8 cellular contexts compared by ENCODE assay signal in genomic region chr2:192194065-192194865, GRCh38. TPM values are rescaled to one million over a fixed set of nuclear protein-coding genes. Genes with fewer than 3 reads are reported as not detected.
A peak's percentile ranks its signal among the peaks of the same experiment; 100 is the strongest.
DNase-seq lines count a peak whose midpoint lies in the region; ATAC-seq and TF ChIP-seq lines count a peak whose summit lies in the region.

No MANE protein-coding gene starts in this region.

- no peaks in the 10 kb centered on the region for H3K9me3 Mint-ChIP-seq in activated CD8-positive, alpha-beta memory T cell treated with anti-CD3 and anti-CD28 coated beads, Interleukin-2, amount 10 ng/mL, durations not matched to agents 7 days and 5 days (ENCODE audit: low read depth)
- no peaks in the 10 kb centered on the region for H3K9me3 Mint-ChIP-seq in nephron progenitor cell

- no peak overlapping the region for H3K27ac ChIP-seq in esophagus muscularis mucosa (replicated peaks in 1 of 4)

- no peaks in the 10 kb centered on the region for H3K36me3 ChIP-seq in esophagus muscularis mucosa

- H3K4me3 ChIP-seq in esophagus muscularis mucosa: peak overlapping the region; percentile 53 to 61 (median 55)

- CTCF ChIA-PET in activated CD8-positive, alpha-beta memory T cell treated with anti-CD3 and anti-CD28 coated beads, Interleukin-2, amount 10 ng/mL, durations not matched to agents 7 days and 5 days (lab: Charles Lee): interaction anchor here (1.2 to 1.5 kb wide), 2 partner anchors 12 to 32 kb away, joined by 3 read pairs; no protein-coding TSS in a partner anchor

- H3K4me3 Mint-ChIP-seq in activated CD8-positive, alpha-beta memory T cell treated with anti-CD3 and anti-CD28 coated beads, Interleukin-2, amount 10 ng/mL, durations not matched to agents 7 days and 5 days: peak overlapping the region; percentile 66
- H3K4me3 Mint-ChIP-seq in nephron progenitor cell: peak overlapping the region; percentile 71

- no peak overlapping the region for H3K27ac Mint-ChIP-seq in activated CD8-positive, alpha-beta memory T cell treated with anti-CD3 and anti-CD28 coated beads, Interleukin-2, amount 10 ng/mL, durations not matched to agents 7 days and 5 days
- no peak overlapping the region for H3K27ac Mint-ChIP-seq in nephron progenitor cell

- peaks cover 0 to 72% (median 46%) of the 10 kb centered on the region in 4 donors for H3K27me3 ChIP-seq in esophagus muscularis mucosa

- intact Hi-C loops in esophagus muscularis mucosa (cut with DNase I): no loop called here

- peaks cover 72% of the 10 kb centered on the region for H3K27me3 Mint-ChIP-seq in activated CD8-positive, alpha-beta memory T cell treated with anti-CD3 and anti-CD28 coated beads, Interleukin-2, amount 10 ng/mL, durations not matched to agents 7 days and 5 days
- H3K27me3 Mint-ChIP-seq in nephron progenitor cell (ENCODE audit: low read depth, poor library complexity): peaks cover 84% of the 10 kb centered on the region

- no peak for TF ChIP-seq POLR2A in esophagus muscularis mucosa (IDR thresholded peaks at IDR 0.05; ENCODE audit: low read depth)

- ATAC-seq in activated CD8-positive, alpha-beta memory T cell treated with anti-CD3 and anti-CD28 coated beads, Interleukin-2, amount 10 ng/mL, durations not matched to agents 7 days and 5 days: peak; percentile 35
- ATAC-seq in HG03442 (IDR thresholded peaks at IDR 0.05; ENCODE audit: unreplicated experiment): peak; percentile 21

- H3K4me1 ChIP-seq in esophagus muscularis mucosa: peaks cover 28 to 38% (median 31%) of the 10 kb centered on the region in 4 donors

- TF ChIP-seq EP300 in esophagus muscularis mucosa (IDR thresholded peaks at IDR 0.05): no peak

- 29% methylated on average over 6 of the region's 52 CpGs for WGBS in esophagus muscularis mucosa

- peak; percentile 41 for DNase-seq in activated CD8-positive, alpha-beta memory T cell treated with anti-CD3 and anti-CD28 coated beads, Interleukin-2, amount 10 ng/mL, durations not matched to agents 7 days and 5 days
- DNase-seq in activated CD8-positive, alpha-beta memory T cell treated with anti-CD3 and anti-CD28 coated beads for 24 hours: no peak
- peak; percentile 43 for DNase-seq in activated CD4-positive, alpha-beta T cell treated with anti-CD3 and anti-CD28 coated beads for 48 hours
- no peak for DNase-seq in esophagus muscularis mucosa (ENCODE audit: extremely low spot score)
- DNase-seq in nephron progenitor cell: peak; percentile 52
- DNase-seq in cerebellar nuclear complex (lab: John Stamatoyannopoulos, UW): no peak
- DNase-seq in stimulated activated naive CD4-positive, alpha-beta T cell treated with Interleukin-2 at 50 U/mL for 16 hours (lab: John Stamatoyannopoulos, UW): no peak

- TF ChIP-seq CTCF in esophagus muscularis mucosa (IDR thresholded peaks at IDR 0.05) (no peak), nephron progenitor cell (IDR thresholded peaks at IDR 0.05) (no peak)

- peaks cover 26% of the 10 kb centered on the region for H3K4me1 Mint-ChIP-seq in activated CD8-positive, alpha-beta memory T cell treated with anti-CD3 and anti-CD28 coated beads, Interleukin-2, amount 10 ng/mL, durations not matched to agents 7 days and 5 days
- H3K4me1 Mint-ChIP-seq in nephron progenitor cell: peaks cover 32% of the 10 kb centered on the region

- no peaks in the 10 kb centered on the region for H3K36me3 Mint-ChIP-seq in activated CD8-positive, alpha-beta memory T cell treated with anti-CD3 and anti-CD28 coated beads, Interleukin-2, amount 10 ng/mL, durations not matched to agents 7 days and 5 days
- H3K36me3 Mint-ChIP-seq in nephron progenitor cell (ENCODE audit: low read depth): no peaks in the 10 kb centered on the region

- H3K9me3 ChIP-seq in esophagus muscularis mucosa: no peaks in the 10 kb centered on the region

RNA-seq across cellular contexts. Expression of gene TMEFF2, which starts 0.5 kb away (rescaled TPM):
- not detected for total RNA-seq in activated CD8-positive, alpha-beta memory T cell treated with anti-CD3 and anti-CD28 coated beads, Interleukin-2, amount 10 ng/mL, durations not matched to agents 7 days and 5 days
- 1 to 10 TPM in 1 of 4 donors, under 1 TPM in 3; 0.42 to 1.7 (median 0.55) TPM for total RNA-seq in esophagus muscularis mucosa

Comparison
In these comparisons a context has a peak if more than half of its experiments do, and no peak if none do; other contexts are left out.
1. DNase-seq: peak in activated CD8-positive, alpha-beta memory T cell treated with anti-CD3 and anti-CD28 coated beads, Interleukin-2, amount 10 ng/mL, durations not matched to agents 7 days and 5 days (single experiment), activated CD4-positive, alpha-beta T cell treated with anti-CD3 and anti-CD28 coated beads for 48 hours (single experiment) and nephron progenitor cell (single experiment); none in activated CD8-positive, alpha-beta memory T cell treated with anti-CD3 and anti-CD28 coated beads for 24 hours (single experiment), esophagus muscularis mucosa (single experiment), cerebellar nuclear complex (0 of 2) and stimulated activated naive CD4-positive, alpha-beta T cell treated with Interleukin-2 at 50 U/mL for 16 hours (single experiment).